1 cellular context compared by ENCODE assay signal in genomic region chr10:105398202-105398601, GRCh38.
TF ChIP-seq lines count a peak whose summit lies in the region.

No MANE protein-coding gene starts in this region.

TF ChIP-seq in GM23338, 12 proteins besides CTCF, POLR2A, EP300 and RAD21 (continued from another document):
- no peak for TF ChIP-seq ZNF462 (CRISPR knock-in tag; IDR thresholded peaks at IDR 0.05)
- TF ChIP-seq ETS1 (IDR thresholded peaks at IDR 0.05): no peak
- TF ChIP-seq POLR2AphosphoS5 (IDR thresholded peaks at IDR 0.05; ENCODE audit: low read depth): no peak
- TF ChIP-seq CREB1 (CRISPR knock-in tag; IDR thresholded peaks at IDR 0.05; ENCODE audit: low read depth): no peak
